In the genomic region with DNA sequence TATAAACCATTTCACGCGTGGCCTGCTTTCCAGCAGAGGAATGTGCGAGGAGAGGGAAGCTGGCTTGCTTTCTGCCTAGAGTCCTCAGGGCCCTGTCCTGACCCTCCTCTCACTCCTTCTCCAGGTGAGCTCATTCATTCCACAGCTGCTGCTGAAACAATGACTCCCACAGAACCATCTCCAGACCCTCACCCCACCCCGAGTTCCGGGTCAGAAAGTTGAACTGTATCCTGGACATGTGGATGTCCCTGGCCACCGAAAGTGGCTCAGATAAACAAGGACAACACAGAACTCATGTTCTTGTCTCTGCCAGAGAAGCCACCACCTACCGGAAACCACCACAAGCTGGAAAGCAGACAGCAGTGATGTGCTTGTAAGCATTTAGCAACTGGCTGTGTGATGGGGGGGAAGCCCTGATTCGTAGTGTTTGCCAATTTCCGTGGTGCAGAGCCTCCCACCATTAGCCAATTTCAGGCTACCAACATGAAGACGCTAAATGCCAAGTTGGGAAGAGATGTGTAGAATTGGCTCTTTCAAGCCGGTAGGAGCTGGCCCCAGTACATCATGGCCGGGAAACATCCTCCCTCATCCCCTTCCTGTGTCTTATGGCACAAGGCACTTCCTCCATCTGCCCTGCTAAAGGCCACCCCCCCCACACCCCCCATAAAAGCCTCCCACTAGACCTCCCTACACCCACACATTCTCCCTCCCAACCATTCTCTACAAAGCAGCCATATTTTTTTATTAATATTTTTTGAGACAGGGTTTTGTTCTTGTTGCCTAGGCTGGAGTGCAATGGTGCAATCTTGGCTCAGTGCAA, we compare ENCODE assay signal across 7 cellular contexts. TPM values are rescaled to one million over a fixed set of nuclear protein-coding genes. Genes with fewer than 3 reads are reported as not detected.
DNase-seq lines count a peak whose midpoint lies in the region; ATAC-seq and TF ChIP-seq lines count a peak whose summit lies in the region.
"Had no signal": no experiment of that assay in that cellular context is flagged by ENCODE, and none has a peak within 500 bp of the region (broad histone marks: within the 10 kb centered on the region; RNA-seq: fewer than 3 reads in every experiment).

No MANE protein-coding gene starts in this region.

- H2AFZ ChIP-seq in Loucy (ENCODE audit: low read length) = peak overlapping the region; percentile 35; the same call in 1 of the 2 replicates
- no peak overlapping the region for H2AFZ ChIP-seq in mesenchymal stem cell (ENCODE audit: low read depth, low read length)

- no peaks in the 10 kb centered on the region for H4K20me1 ChIP-seq in Loucy (ENCODE audit: insufficient read depth, low read length, poor library complexity, severe bottlenecking)

- no peak overlapping the region for H3K18ac ChIP-seq in mesenchymal stem cell (ENCODE audit: low read depth in 1 of 2, low read length in 2 of 2)

- H3K9ac ChIP-seq in Loucy (ENCODE audit: low read depth, low read length, poor library complexity, severe bottlenecking) = peak overlapping the region; percentile 73
- H3K9ac ChIP-seq in mesenchymal stem cell (ENCODE audit: low read length) = no peak overlapping the region

- no peak overlapping the region for H2BK15ac ChIP-seq in mesenchymal stem cell (ENCODE audit: low read depth, poor library complexity, severe bottlenecking)

- TF ChIP-seq CTCF in Loucy (conservative IDR thresholded peaks at IDR 0.05; ENCODE audit: low read length) = no peak

- H3K79me2 ChIP-seq in Loucy (ENCODE audit: insufficient read depth, low read length) = peaks cover 7% of the 10 kb centered on the region; the same call in 1 of the 2 replicates

- H3K27ac ChIP-seq in mesenchymal stem cell (ENCODE audit: low read length, poor library complexity, severe bottlenecking) = no peak overlapping the region
- H3K27ac ChIP-seq: SJSA1 had no signal

- H3K4me1 ChIP-seq in Loucy (ENCODE audit: insufficient read depth, low read length, poor library complexity, severe bottlenecking) = peaks cover 44% of the 10 kb centered on the region
- peaks cover 6% of the 10 kb centered on the region for H3K4me1 ChIP-seq in mesenchymal stem cell (ENCODE audit: control insufficient read depth, insufficient read depth, low read depth, low read length)

- H3K27me3 ChIP-seq in Loucy (ENCODE audit: insufficient read depth, low read length, poor library complexity, severe bottlenecking) = no peaks in the 10 kb centered on the region
- H3K27me3 ChIP-seq in mesenchymal stem cell (ENCODE audit: control insufficient read depth in 1 of 2, insufficient read depth in 1 of 2, low read length in 2 of 2) = peaks cover 0 to 4% of the 10 kb centered on the region in 2 experiments
- H3K27me3 ChIP-seq: SJSA1 had no signal

- WGBS in mesenchymal stem cell = 91% methylated on average over 12 of the region's 12 CpGs

- no peak overlapping the region for H3K23ac ChIP-seq in mesenchymal stem cell (ENCODE audit: low read length in 2 of 2)

- H3K4me3 ChIP-seq in Loucy (ENCODE audit: low read length, poor library complexity, severe bottlenecking) = peak overlapping the region; percentile 70
- no peak overlapping the region for H3K4me3 ChIP-seq in mesenchymal stem cell (ENCODE audit: insufficient read depth in 1 of 2, low read depth in 1 of 2, low read length in 2 of 2)
- H3K4me3 ChIP-seq: SJSA1 had no signal

- H3K36me3 ChIP-seq in Loucy (ENCODE audit: insufficient read depth, low read length) = no peaks in the 10 kb centered on the region
- H3K36me3 ChIP-seq in mesenchymal stem cell (ENCODE audit: control insufficient read depth in 1 of 2, insufficient read depth in 2 of 2, low read depth in 1 of 2, low read length in 2 of 2) = no peaks in the 10 kb centered on the region
- H3K36me3 ChIP-seq: SJSA1 had no signal

- H2BK12ac ChIP-seq in mesenchymal stem cell (ENCODE audit: low read length in 2 of 2) = no peak overlapping the region

- H2AK5ac ChIP-seq in mesenchymal stem cell (ENCODE audit: low read length, severe bottlenecking) = no peak overlapping the region

- no peaks in the 10 kb centered on the region for H3K79me1 ChIP-seq in mesenchymal stem cell (replicated peaks; ENCODE audit: low read length, poor library complexity, severe bottlenecking)

- H2BK5ac ChIP-seq in mesenchymal stem cell (ENCODE audit: low read depth, low read length, poor library complexity, severe bottlenecking) = no peak overlapping the region

- peak; percentile 47 for DNase-seq in activated CD8-positive, alpha-beta memory T cell treated with anti-CD3 and anti-CD28 coated beads, Interleukin-2, amount 50 U/mL, for 4 hours
- no peak for DNase-seq in mesenchymal stem cell
- no peak for DNase-seq in occipital lobe (lab: John Stamatoyannopoulos, UW)

- H3K4me2 ChIP-seq in Loucy (ENCODE audit: low read depth, low read length, poor library complexity, severe bottlenecking) (peak overlapping the region; percentile 80), mesenchymal stem cell (ENCODE audit: low read length, poor library complexity, severe bottlenecking) (no peak overlapping the region)

- H3K14ac ChIP-seq in mesenchymal stem cell (ENCODE audit: low read length in 2 of 2) = no peak overlapping the region

- peak overlapping the region; percentile 28 for H4K8ac ChIP-seq in mesenchymal stem cell (ENCODE audit: low read length)

- no peaks in the 10 kb centered on the region for H3F3A ChIP-seq in Loucy (ENCODE audit: low read depth)

- H3K4ac ChIP-seq in mesenchymal stem cell (ENCODE audit: low read depth in 1 of 2, low read length in 2 of 2) = no peak overlapping the region

- H3K9me2 ChIP-seq in Loucy (replicated peaks; ENCODE audit: low read depth, low read length) = no peaks in the 10 kb centered on the region

- no peak overlapping the region for H2BK120ac ChIP-seq in mesenchymal stem cell (ENCODE audit: low read depth, low read length)

- ATAC-seq in HG03342 (IDR thresholded peaks at IDR 0.05; ENCODE audit: unreplicated experiment) = no peak
- no peak for ATAC-seq in HG03354 (IDR thresholded peaks at IDR 0.05; ENCODE audit: poor library complexity, severe bottlenecking, unreplicated experiment)

- H4K91ac ChIP-seq in mesenchymal stem cell (ENCODE audit: low read length) = no peak overlapping the region

- no peaks in the 10 kb centered on the region for H3K9me3 ChIP-seq in Loucy (ENCODE audit: insufficient read depth, low read depth, low read length)
- H3K9me3 ChIP-seq in mesenchymal stem cell (ENCODE audit: control insufficient read depth, low read length) = no peaks in the 10 kb centered on the region

RNA-seq across cellular contexts. Expression of gene SYCE2, which starts 5.0 kb away (rescaled TPM):
- 0.10 TPM for polyA plus RNA-seq in mesenchymal stem cell (2013, experiment 1 of 2)
- polyA plus RNA-seq in mesenchymal stem cell (2013, experiment 2 of 2) = 0.29 TPM
- not detected for total RNA-seq in occipital lobe

RNA-seq across cellular contexts. Expression of gene FARSA, which starts 19.4 kb away (rescaled TPM):
- 39.8 TPM for polyA plus RNA-seq in mesenchymal stem cell (2013, experiment 1 of 2)
- polyA plus RNA-seq in mesenchymal stem cell (2013, experiment 2 of 2) = 37.8 TPM
- 46.8 TPM for total RNA-seq in occipital lobe

RNA-seq across cellular contexts. Expression of gene GCDH, which starts 23.1 kb away (rescaled TPM):
- polyA plus RNA-seq in mesenchymal stem cell (2013, experiment 1 of 2) = 4.6 TPM
- 5.0 TPM for polyA plus RNA-seq in mesenchymal stem cell (2013, experiment 2 of 2)
- 14.7 TPM for total RNA-seq in occipital lobe

RNA-seq across cellular contexts. Expression of gene CALR, which starts 24.3 kb away (rescaled TPM):
- polyA plus RNA-seq in mesenchymal stem cell (2013, experiment 1 of 2) = 1,694 TPM
- polyA plus RNA-seq in mesenchymal stem cell (2013, experiment 2 of 2) = 1,663 TPM
- 280 TPM for total RNA-seq in occipital lobe

RNA-seq across cellular contexts. Expression of gene KLF1, which starts 27.1 kb away (rescaled TPM):
- not detected for polyA plus RNA-seq in mesenchymal stem cell (2013, experiment 1 of 2)
- not detected for polyA plus RNA-seq in mesenchymal stem cell (2013, experiment 2 of 2)
- total RNA-seq in occipital lobe = 0.31 TPM
- total RNA-seq: SJSA1 had no signal
